1 cellular context compared by ENCODE assay signal in genomic region chr10:116602648-116603400, GRCh38.
TF ChIP-seq lines count a peak whose summit lies in the region.

No MANE protein-coding gene starts in this region.

TF ChIP-seq in H1, 55 proteins besides CTCF, POLR2A, EP300 and RAD21 (continued from another document):
- TF ChIP-seq CHD7 (IDR thresholded peaks at IDR 0.05; ENCODE audit: insufficient replicate concordance, low read length) (no peak), SIX5 (IDR thresholded peaks at IDR 0.05; ENCODE audit: low read depth, low read length) (no peak), SIN3A (conservative IDR thresholded peaks at IDR 0.05 in 1 of 2, IDR thresholded peaks at IDR 0.05 in 1 of 2; ENCODE audit: low read depth in 1 of 2, low read length in 2 of 2) (no peak), NRF1 (IDR thresholded peaks at IDR 0.05; ENCODE audit: low read depth, low read length) (no peak), RXRA (IDR thresholded peaks at IDR 0.05; ENCODE audit: insufficient read depth, low read depth, low read length) (no peak), ZNF274 (IDR thresholded peaks at IDR 0.05; ENCODE audit: borderline replicate concordance, extremely low read depth, low read length) (no peak), SP4 (IDR thresholded peaks at IDR 0.05; ENCODE audit: low read length) (no peak), POLR2AphosphoS5 (IDR thresholded peaks at IDR 0.05; ENCODE audit: low read depth, low read length) (no peak), CEBPB (IDR thresholded peaks at IDR 0.05; ENCODE audit: low read depth, low read length) (no peak), GABPA (IDR thresholded peaks at IDR 0.05; ENCODE audit: borderline replicate concordance, insufficient read depth, low read length) (no peak), ASH2L (IDR thresholded peaks at IDR 0.05; ENCODE audit: low read length) (no peak), CBX5 (IDR thresholded peaks at IDR 0.05; ENCODE audit: low read depth, low read length) (no peak), BRCA1 (IDR thresholded peaks at IDR 0.05; ENCODE audit: low read depth, low read length) (no peak), ATF3 (IDR thresholded peaks at IDR 0.05; ENCODE audit: insufficient read depth, low read depth, low read length) (no peak), EGR1 (IDR thresholded peaks at IDR 0.05; ENCODE audit: borderline replicate concordance, low read depth, low read length) (no peak), MAX (IDR thresholded peaks at IDR 0.05) (no peak), KDM1A (IDR thresholded peaks at IDR 0.05; ENCODE audit: borderline replicate concordance, low read length) (no peak)
